ENCODE assay signal across 10 cellular contexts in genomic region chr18:38545071-38545470, GRCh38.
DNase-seq lines count a peak whose midpoint lies in the region; ATAC-seq and TF ChIP-seq lines count a peak whose summit lies in the region.
"Had no signal": no experiment of that assay in that cellular context is flagged by ENCODE, and none has a peak within 500 bp of the region (broad histone marks: within the 10 kb centered on the region; RNA-seq: fewer than 3 reads in every experiment).

No MANE protein-coding gene starts in this region.

- intact Hi-C loops in MCF 10A (cut with micrococcal nuclease), result loop anchor here (1.0 to 5.0 kb wide), 2 partner anchors 245 to 1027 kb away; no protein-coding TSS in a partner anchor
- intact Hi-C loops in breast epithelium (cut with DNase I; ENCODE audit: low total_unique reads), result no loop called here

- no peak overlapping the region for H3K27ac ChIP-seq in breast epithelium

- DNase-seq in MCF 10A (ENCODE audit: unreplicated experiment), result peak; percentile 81
- no peak for DNase-seq in breast epithelium (ENCODE audit: low spot score in 2 of 2)
- peak; percentile 47 for DNase-seq in HPDE6-E6E7 (ENCODE audit: extremely low spot score)
- DNase-seq in WTC11 (ENCODE audit: low spot score), result peak; percentile 54
- DNase-seq in retinal pigment epithelial cell (ENCODE audit: low read depth), result no peak
- no peak for DNase-seq in activated gamma-delta T cell treated with Interleukin-2 at 50 U/mL for 16 hours
- DNase-seq in SW480 (ENCODE audit: low spot score), result no peak
- DNase-seq: CD8-positive, alpha-beta T cell; NCI-H526 treated with DMSO at 0.1 percent for 48 hours had no signal

- POLR2A ChIA-PET in MCF 10A (lab: Yijun Ruan, JAX) (no interaction called here), WTC11 (lab: Charles Lee) (no interaction called here)

- H3K4me3 ChIP-seq in breast epithelium (no peak overlapping the region), retinal pigment epithelial cell (ENCODE audit: low read length) (no peak overlapping the region)

- H3K9me3 ChIP-seq in breast epithelium, result no peaks in the 10 kb centered on the region

- H3K9me3 Mint-ChIP-seq in MCF 10A (ENCODE audit: unreplicated experiment) (no peaks in the 10 kb centered on the region), WTC11 (no peaks in the 10 kb centered on the region)
- H3K9me3 Mint-ChIP-seq: CD8-positive, alpha-beta T cell had no signal

- CTCF ChIA-PET in MCF 10A (lab: Yijun Ruan, JAX), result interaction anchor here (0.6 to 1.4 kb wide), 10 partner anchors 11 to 1827 kb away, joined by 3 to 6 read pairs (median 3); no protein-coding TSS in a partner anchor
- CTCF ChIA-PET in WTC11 (lab: Charles Lee), result interaction anchor here (0.6 to 1.3 kb wide), 6 partner anchors 8 to 419 kb away, joined by 3 to 5 read pairs (median 4); no protein-coding TSS in a partner anchor

- peak; percentile 98 for ATAC-seq in WTC11
- ATAC-seq in HG03520 (IDR thresholded peaks at IDR 0.05; ENCODE audit: unreplicated experiment), result no peak
- ATAC-seq: CD8-positive, alpha-beta T cell had no signal

- TF ChIP-seq POLR2A in breast epithelium (IDR thresholded peaks at IDR 0.05), result no peak

- no peak overlapping the region for H3K4me3 Mint-ChIP-seq in MCF 10A (ENCODE audit: unreplicated experiment)
- no peak overlapping the region for H3K4me3 Mint-ChIP-seq in WTC11
- H3K4me3 Mint-ChIP-seq: CD8-positive, alpha-beta T cell had no signal

- H3K4me1 ChIP-seq in breast epithelium, result no peaks in the 10 kb centered on the region

- H3K4me1 Mint-ChIP-seq in MCF 10A (ENCODE audit: insufficient read depth, unreplicated experiment), result no peaks in the 10 kb centered on the region
- 0 out of 2 replicates have a peak, but pooled peaks cover 3% of the 10 kb centered on the region for H3K4me1 Mint-ChIP-seq in WTC11

- H3K27me3 Mint-ChIP-seq in MCF 10A (ENCODE audit: insufficient read depth, unreplicated experiment) (no peaks in the 10 kb centered on the region), WTC11 (ENCODE audit: low read depth) (no peaks in the 10 kb centered on the region)

- H3K27ac Mint-ChIP-seq in MCF 10A (ENCODE audit: low read depth, unreplicated experiment) (no peak overlapping the region), WTC11 (no peak overlapping the region)
- H3K27ac Mint-ChIP-seq: CD8-positive, alpha-beta T cell had no signal

- BruUV-seq in MCF 10A (replicated peaks; lab: Mats Ljungman, UMichigan), result no TSS peak

- TF ChIP-seq CTCF in MCF 10A (IDR thresholded peaks at IDR 0.05; ENCODE audit: unreplicated experiment), result peak; percentile 34
- TF ChIP-seq CTCF in breast epithelium (IDR thresholded peaks at IDR 0.05), result no peak
- TF ChIP-seq CTCF in WTC11 (IDR thresholded peaks at IDR 0.05), result no peak
- TF ChIP-seq CTCF in retinal pigment epithelial cell (conservative IDR thresholded peaks at IDR 0.05; ENCODE audit: low read depth, low read length), result peak; percentile 30

- no peaks in the 10 kb centered on the region for H3K36me3 ChIP-seq in breast epithelium

- H3K36me3 Mint-ChIP-seq in MCF 10A (ENCODE audit: insufficient read depth, unreplicated experiment) (no peaks in the 10 kb centered on the region), WTC11 (no peaks in the 10 kb centered on the region)
- H3K36me3 Mint-ChIP-seq: CD8-positive, alpha-beta T cell had no signal

- no peaks in the 10 kb centered on the region for H3K27me3 ChIP-seq in breast epithelium

TF ChIP-seq in WTC11, 78 proteins besides CTCF, POLR2A, EP300 and RAD21 (continues in another document):
- TF ChIP-seq CDX4 (CRISPR knock-in tag; IDR thresholded peaks at IDR 0.05; ENCODE audit: borderline replicate concordance), result no peak
- TF ChIP-seq ZNF281 (CRISPR knock-in tag; IDR thresholded peaks at IDR 0.05), result no peak
- no peak for TF ChIP-seq HMGXB4 (CRISPR knock-in tag; IDR thresholded peaks at IDR 0.05)
- TF ChIP-seq ZNF396 (CRISPR knock-in tag; IDR thresholded peaks at IDR 0.05; ENCODE audit: borderline replicate concordance), result no peak
- TF ChIP-seq CBFB (CRISPR knock-in tag; IDR thresholded peaks at IDR 0.05; ENCODE audit: low read depth), result no peak
- no peak for TF ChIP-seq STAT6 (CRISPR knock-in tag; conservative IDR thresholded peaks at IDR 0.05; ENCODE audit: low read depth)
- TF ChIP-seq MAX (CRISPR knock-in tag; IDR thresholded peaks at IDR 0.05), result no peak
- TF ChIP-seq OVOL2 (CRISPR knock-in tag; IDR thresholded peaks at IDR 0.05; ENCODE audit: borderline replicate concordance), result no peak
- TF ChIP-seq ATF6 (CRISPR knock-in tag; IDR thresholded peaks at IDR 0.05), result no peak
- no peak for TF ChIP-seq RELA (CRISPR knock-in tag; IDR thresholded peaks at IDR 0.05; ENCODE audit: borderline replicate concordance)
- no peak for TF ChIP-seq NFYB (CRISPR knock-in tag; conservative IDR thresholded peaks at IDR 0.05; ENCODE audit: low read depth)

Comparison
In these comparisons a context has a peak if more than half of its experiments do, and no peak if none do; other contexts are left out.
1. DNase-seq: peak in MCF 10A (single experiment), HPDE6-E6E7 (single experiment) and WTC11 (single experiment); none in breast epithelium (0 of 2), retinal pigment epithelial cell (single experiment), activated gamma-delta T cell treated with Interleukin-2 at 50 U/mL for 16 hours (single experiment) and SW480 (single experiment).
2. CTCF ChIP-seq: peak in MCF 10A (single experiment) and retinal pigment epithelial cell (single experiment); none in breast epithelium (0 of 3) and WTC11 (single experiment).